9 cellular contexts compared by ENCODE assay signal in the genomic region with DNA sequence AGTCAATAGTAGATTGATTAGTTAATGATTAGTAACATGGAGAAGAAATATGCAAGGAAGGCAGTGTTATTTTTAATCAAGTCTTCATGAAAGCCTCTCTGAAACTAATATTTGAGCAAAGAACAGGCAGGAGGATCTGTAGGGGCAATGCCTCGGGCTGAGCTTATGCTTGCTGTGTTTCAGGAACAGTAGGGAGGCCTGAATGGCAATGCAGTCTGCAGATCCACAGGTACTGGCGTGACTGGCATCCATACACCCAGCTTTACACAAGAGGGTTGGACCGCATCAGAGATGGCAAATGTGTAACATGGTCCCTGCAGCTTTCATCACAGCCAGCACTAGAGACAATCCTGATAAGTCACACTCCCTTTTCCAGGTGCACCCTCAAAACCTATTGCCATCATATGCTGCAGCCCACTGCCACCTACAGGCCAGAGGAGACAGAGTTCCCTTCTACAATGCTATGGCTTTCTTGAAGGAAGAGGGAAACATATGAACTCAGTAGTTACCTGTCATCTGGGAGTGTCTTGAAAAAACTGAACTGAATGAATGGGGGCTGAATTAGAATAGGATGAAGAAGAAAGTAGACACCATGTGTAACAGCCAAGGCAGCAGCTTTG.
DNase-seq lines count a peak whose midpoint lies in the region; ATAC-seq and TF ChIP-seq lines count a peak whose summit lies in the region.
"Had no signal": no experiment of that assay in that cellular context is flagged by ENCODE, and none has a peak within 500 bp of the region (broad histone marks: within the 10 kb centered on the region; RNA-seq: fewer than 3 reads in every experiment).

No MANE protein-coding gene starts in this region.

- H3K27me3 ChIP-seq in esophagus squamous epithelium (no peaks in the 10 kb centered on the region), aorta (ENCODE audit: control insufficient read depth in 1 of 2, insufficient read depth in 2 of 2, low read length in 1 of 2) (no peaks in the 10 kb centered on the region), MG63 (no peaks in the 10 kb centered on the region)

- POLR2A ChIA-PET in OCI-LY7 (lab: Charles Lee), result interaction anchor here (0.5 kb wide), 1 partner anchor 1053 kb away, joined by 3 read pairs; no protein-coding TSS in a partner anchor

- 45 to 55% methylated on average over 2 to 3 of the region's 3 CpGs for WGBS in esophagus squamous epithelium, 2 donors
- WGBS in aorta, 2 donors, result 67 to 80% methylated on average over 3 of the region's 3 CpGs

- intact Hi-C loops in OCI-LY7 (cut with micrococcal nuclease; ENCODE audit: unreplicated experiment) (no loop called here), esophagus squamous epithelium (cut with DNase I) (no loop called here), aorta (cut with DNase I) (loop anchor here in 1 of 2 donors (10.0 kb wide), 1 partner anchor 662 kb away; no protein-coding TSS in a partner anchor)

- TF ChIP-seq CTCF in AG10803 (conservative IDR thresholded peaks at IDR 0.05; ENCODE audit: low read length) (peak; percentile 56), OCI-LY7 (conservative IDR thresholded peaks at IDR 0.05; ENCODE audit: low read length) (peak; percentile 83), esophagus squamous epithelium (IDR thresholded peaks at IDR 0.05) (peak in 5 of 6 experiments; percentile 56 to 79 (median 65)), osteocyte (IDR thresholded peaks at IDR 0.05) (peak; percentile 55)

- ATAC-seq in GM18861 (IDR thresholded peaks at IDR 0.05; ENCODE audit: unreplicated experiment), result peak; percentile 76
- ATAC-seq in HG03469 (IDR thresholded peaks at IDR 0.05; ENCODE audit: unreplicated experiment), result peak; percentile 54
- ATAC-seq in aorta (ENCODE audit: low FRiP score), result no peak

- no peaks in the 10 kb centered on the region for H3K36me3 ChIP-seq in OCI-LY7 (ENCODE audit: insufficient read depth, low read length)
- no peaks in the 10 kb centered on the region for H3K36me3 ChIP-seq in esophagus squamous epithelium
- H3K36me3 ChIP-seq in aorta (ENCODE audit: control insufficient read depth in 1 of 2, insufficient read depth in 2 of 2, low read length in 1 of 2), result no peaks in the 10 kb centered on the region
- H3K36me3 ChIP-seq in MG63, result no peaks in the 10 kb centered on the region

- H3K27ac ChIP-seq in OCI-LY7 (ENCODE audit: low read depth, low read length, poor library complexity, severe bottlenecking) (no peak overlapping the region), esophagus squamous epithelium (no peak overlapping the region), aorta (ENCODE audit: low read depth in 1 of 2, low read length in 2 of 2) (no peak overlapping the region)

- peaks cover 18% of the 10 kb centered on the region for H3K9me3 Mint-ChIP-seq in osteocyte (ENCODE audit: unreplicated experiment)
- H3K9me3 Mint-ChIP-seq: central memory CD8-positive, alpha-beta T cell had no signal

- no peaks in the 10 kb centered on the region for H3K27me3 Mint-ChIP-seq in osteocyte (ENCODE audit: unreplicated experiment)
- H3K27me3 Mint-ChIP-seq: central memory CD8-positive, alpha-beta T cell had no signal

- no peaks in the 10 kb centered on the region for H4K20me1 ChIP-seq in OCI-LY7 (ENCODE audit: insufficient read depth, low read length)

- TF ChIP-seq POLR2A in esophagus squamous epithelium (IDR thresholded peaks at IDR 0.05), result no peak

- H3K9me3 ChIP-seq in OCI-LY7 (ENCODE audit: low read length) (no peaks in the 10 kb centered on the region), esophagus squamous epithelium (no peaks in the 10 kb centered on the region), aorta (ENCODE audit: control insufficient read depth, low read length) (no peaks in the 10 kb centered on the region), MG63 (no peaks in the 10 kb centered on the region)

- BruUV-seq in OCI-LY7 (replicated peaks; lab: Mats Ljungman, UMichigan), result no TSS peak

- no peaks in the 10 kb centered on the region for H3K79me2 ChIP-seq in OCI-LY7 (ENCODE audit: insufficient read depth, low read depth, low read length)

- CTCF ChIA-PET in OCI-LY7 (lab: Charles Lee; ENCODE audit: unreplicated experiment), result interaction anchor here (0.6 kb wide), 1 partner anchor 1074 kb away, joined by 6 read pairs; no protein-coding TSS in a partner anchor

- H3K4me3 ChIP-seq in AG10803 (ENCODE audit: low read length), result no peak overlapping the region
- no peak overlapping the region for H3K4me3 ChIP-seq in OCI-LY7 (ENCODE audit: low read depth, low read length, poor library complexity, severe bottlenecking)
- no peak overlapping the region for H3K4me3 ChIP-seq in esophagus squamous epithelium
- H3K4me3 ChIP-seq in aorta (ENCODE audit: low read length in 2 of 2), result no peak overlapping the region
- no peak overlapping the region for H3K4me3 ChIP-seq in MG63

- H3K4me2 ChIP-seq in OCI-LY7 (ENCODE audit: low read length), result no peak overlapping the region

- no peaks in the 10 kb centered on the region for H3K4me1 Mint-ChIP-seq in osteocyte (ENCODE audit: unreplicated experiment)
- H3K4me1 Mint-ChIP-seq: central memory CD8-positive, alpha-beta T cell had no signal

- H3K4me1 ChIP-seq in OCI-LY7 (ENCODE audit: insufficient read depth, low read length, poor library complexity, severe bottlenecking), result no peaks in the 10 kb centered on the region
- H3K4me1 ChIP-seq in esophagus squamous epithelium, result peaks cover 0 to 4% (median 0%) of the 10 kb centered on the region in 3 donors
- H3K4me1 ChIP-seq in aorta (ENCODE audit: control insufficient read depth in 1 of 2, insufficient read depth in 2 of 2, low read length in 2 of 2), result no peaks in the 10 kb centered on the region

- H3K9me2 ChIP-seq in OCI-LY7 (ENCODE audit: insufficient read depth, low read length), result no peaks in the 10 kb centered on the region

- H3K27ac Mint-ChIP-seq in osteocyte (ENCODE audit: unreplicated experiment), result no peak overlapping the region

- H2AFZ ChIP-seq in OCI-LY7 (ENCODE audit: low read length), result no peak overlapping the region

- no peaks in the 10 kb centered on the region for H3K36me3 Mint-ChIP-seq in osteocyte (ENCODE audit: unreplicated experiment)

- no peak overlapping the region for H3K4me3 Mint-ChIP-seq in osteocyte (ENCODE audit: unreplicated experiment)
- H3K4me3 Mint-ChIP-seq: central memory CD8-positive, alpha-beta T cell had no signal

- peak; percentile 11 for DNase-seq in AG10803 (ENCODE audit: low read depth)
- peak; percentile 33 for DNase-seq in OCI-LY7 (ENCODE audit: low spot score)
- DNase-seq in esophagus squamous epithelium (lab: John Stamatoyannopoulos, UW), result no peak
- DNase-seq in osteocyte (ENCODE audit: extremely low spot score, unreplicated experiment), result no peak
- no peak for DNase-seq in aorta
- no peak for DNase-seq in MG63

Comparison
In these comparisons a context has a peak if more than half of its experiments do, and no peak if none do; other contexts are left out.
1. DNase-seq: peak in AG10803 (single experiment) and OCI-LY7 (single experiment); none in esophagus squamous epithelium (single experiment), osteocyte (single experiment), aorta (0 of 2) and MG63 (single experiment).
2. Peak in every context shown above with its lines, with median percentiles within 50 percentile points of each other: CTCF ChIP-seq.